In genomic region chr1:2307943-2308342, GRCh38 we compare ENCODE assay signal across 1 cellular context.
TF ChIP-seq lines count a peak whose summit lies in the region.

No MANE protein-coding gene starts in this region.

TF ChIP-seq in HepG2, 621 proteins besides CTCF, POLR2A, EP300 and RAD21 (continued from another document):
- TF ChIP-seq ZBTB34 (CRISPR knock-in tag; IDR thresholded peaks at IDR 0.05) (no peak), HMG20B (CRISPR knock-in tag; conservative IDR thresholded peaks at IDR 0.05) (no peak), CENPX (CRISPR knock-in tag; IDR thresholded peaks at IDR 0.05) (no peak), SMARCE1 (IDR thresholded peaks at IDR 0.05; ENCODE audit: borderline replicate concordance) (no peak), ZNF292 (CRISPR knock-in tag; IDR thresholded peaks at IDR 0.05; ENCODE audit: borderline replicate concordance, low read depth) (no peak), HOXA9 (CRISPR knock-in tag; IDR thresholded peaks at IDR 0.05; ENCODE audit: borderline replicate concordance) (no peak), STAG1 (CRISPR knock-in tag; IDR thresholded peaks at IDR 0.05) (no peak)
